In the genomic region with DNA sequence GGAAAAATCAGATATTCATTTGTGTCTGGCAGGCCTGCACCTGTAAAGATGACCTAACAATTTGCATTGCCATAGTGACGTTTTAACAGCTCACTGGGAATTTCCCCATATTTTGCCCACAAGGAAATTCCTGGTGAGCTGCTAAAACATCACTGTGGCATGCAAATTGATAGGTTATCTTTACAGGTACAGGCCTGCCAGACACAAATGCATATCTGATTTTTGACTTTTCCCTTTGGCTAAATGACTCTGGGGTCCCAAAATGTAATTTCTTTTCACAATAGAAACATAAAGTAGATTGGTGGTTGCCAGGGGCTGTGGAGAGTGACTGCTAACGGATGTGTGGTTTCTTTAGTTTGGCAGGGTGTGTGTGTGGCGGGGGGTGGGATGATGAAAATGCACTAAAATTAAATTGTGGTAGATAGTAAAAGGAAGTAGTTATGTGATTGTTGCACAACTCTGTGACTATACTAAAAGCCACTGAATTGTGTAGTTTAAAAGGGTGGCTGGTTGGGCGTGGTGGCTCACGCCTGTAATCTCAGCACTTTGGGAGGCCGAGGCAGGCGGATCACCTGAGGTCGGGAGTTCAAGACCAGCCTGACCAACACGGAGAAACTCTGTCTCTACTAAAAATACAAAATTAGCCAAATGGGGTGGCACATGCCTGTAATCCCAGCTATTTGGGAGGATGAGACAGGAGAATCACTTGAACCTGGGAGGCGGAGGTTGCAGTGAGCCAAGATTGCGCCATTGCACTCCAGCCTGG, we compare ENCODE assay signal across 8 cellular contexts. TPM values are rescaled to one million over a fixed set of nuclear protein-coding genes. Genes with fewer than 3 reads are reported as not detected.
DNase-seq lines count a peak whose midpoint lies in the region; ATAC-seq and TF ChIP-seq lines count a peak whose summit lies in the region.

No MANE protein-coding gene starts in this region.

- peaks cover 5% of the 10 kb centered on the region for H3K36me3 Mint-ChIP-seq in activated T-helper 17 cell treated with anti-CD3 and anti-CD28 coated beads, Interleukin-2, amount 50 U/mL, for 72 hours (ENCODE audit: low read depth)
- H3K36me3 Mint-ChIP-seq in HFFc6 (ENCODE audit: low read depth): no peaks in the 10 kb centered on the region

- peak; percentile 75 for ATAC-seq in GM18870 (IDR thresholded peaks at IDR 0.05; ENCODE audit: unreplicated experiment)
- peak; percentile 78 for ATAC-seq in HG03039 (IDR thresholded peaks at IDR 0.05; ENCODE audit: unreplicated experiment)
- ATAC-seq in activated T-helper 17 cell treated with anti-CD3 and anti-CD28 coated beads, Interleukin-2, amount 50 U/mL, for 72 hours (replicated peaks): peak; percentile 90

- no peak for TF ChIP-seq CTCF in HFFc6 (IDR thresholded peaks at IDR 0.05)

- peak overlapping the region; percentile 50 for H3K4me3 Mint-ChIP-seq in activated T-helper 17 cell treated with anti-CD3 and anti-CD28 coated beads, Interleukin-2, amount 50 U/mL, for 72 hours
- no peak overlapping the region for H3K4me3 Mint-ChIP-seq in HFFc6

- no peaks in the 10 kb centered on the region for H3K9me3 Mint-ChIP-seq in activated T-helper 17 cell treated with anti-CD3 and anti-CD28 coated beads, Interleukin-2, amount 50 U/mL, for 72 hours
- H3K9me3 Mint-ChIP-seq in HFFc6: no peaks in the 10 kb centered on the region; the same call in 1 of the 2 replicates

- no peaks in the 10 kb centered on the region for H3K27me3 Mint-ChIP-seq in activated T-helper 17 cell treated with anti-CD3 and anti-CD28 coated beads, Interleukin-2, amount 50 U/mL, for 72 hours
- H3K27me3 Mint-ChIP-seq in HFFc6 (ENCODE audit: insufficient read depth): peaks cover 8% of the 10 kb centered on the region

- DNase-seq in OCI-M1 (lab: John Stamatoyannopoulos, UW) (peak; percentile 94), mucosa of gallbladder (ENCODE audit: low spot score) (peak; percentile 17), NCI-H748 (lab: John Stamatoyannopoulos, UW; ENCODE audit: unreplicated experiment) (no peak), NCI-H2227 treated with DMSO at 0.1 percent for 48 hours (lab: John Stamatoyannopoulos, UW) (no peak), HFFc6 (no peak)

- H3K27ac Mint-ChIP-seq in activated T-helper 17 cell treated with anti-CD3 and anti-CD28 coated beads, Interleukin-2, amount 50 U/mL, for 72 hours: peak overlapping the region; percentile 87
- no peak overlapping the region for H3K27ac Mint-ChIP-seq in HFFc6

- peaks cover 14% of the 10 kb centered on the region for H3K4me1 Mint-ChIP-seq in activated T-helper 17 cell treated with anti-CD3 and anti-CD28 coated beads, Interleukin-2, amount 50 U/mL, for 72 hours
- no peaks in the 10 kb centered on the region for H3K4me1 Mint-ChIP-seq in HFFc6 (ENCODE audit: low read depth)

RNA-seq across cellular contexts. Expression of gene FEZ1, which starts 18.5 kb away (rescaled TPM):
- 1 to 10 TPM; 2.4 to 3.3 TPM for total RNA-seq in activated T-helper 17 cell treated with anti-CD3 and anti-CD28 coated beads, Interleukin-2, amount 50 U/mL, for 72 hours
- 23.0 TPM for total RNA-seq in mucosa of gallbladder
- 10 to 100 TPM in 3 of 6 experiments, 1 to 10 TPM in 3; 9.2 to 11.3 (median 10.0) TPM for total RNA-seq in HFFc6 (2021; fragmentation: NEBNext Ultra II Directional; extraction: Animal tissue kit (Norgen Biotek cat#: 25700))

RNA-seq across cellular contexts. Expression of gene EI24, which starts 54.8 kb away (rescaled TPM):
- 10 to 100 TPM; 17.0 to 40.5 TPM for total RNA-seq in activated T-helper 17 cell treated with anti-CD3 and anti-CD28 coated beads, Interleukin-2, amount 50 U/mL, for 72 hours
- total RNA-seq in mucosa of gallbladder: 77.3 TPM
- 10 to 100 TPM; 73.8 to 92.1 (median 86.0) TPM for total RNA-seq in HFFc6 (2021; fragmentation: NEBNext Ultra II Directional; extraction: Animal tissue kit (Norgen Biotek cat#: 25700))

Comparison
In these comparisons a context has a peak if more than half of its experiments do, and no peak if none do; other contexts are left out.
1. DNase-seq: peak in OCI-M1 (single experiment) and mucosa of gallbladder (single experiment); none in NCI-H748 (single experiment), NCI-H2227 treated with DMSO at 0.1 percent for 48 hours (single experiment) and HFFc6 (single experiment).
2. Peak in every context shown above with its lines, with median percentiles within 50 percentile points of each other: ATAC-seq.